In the genomic region with DNA sequence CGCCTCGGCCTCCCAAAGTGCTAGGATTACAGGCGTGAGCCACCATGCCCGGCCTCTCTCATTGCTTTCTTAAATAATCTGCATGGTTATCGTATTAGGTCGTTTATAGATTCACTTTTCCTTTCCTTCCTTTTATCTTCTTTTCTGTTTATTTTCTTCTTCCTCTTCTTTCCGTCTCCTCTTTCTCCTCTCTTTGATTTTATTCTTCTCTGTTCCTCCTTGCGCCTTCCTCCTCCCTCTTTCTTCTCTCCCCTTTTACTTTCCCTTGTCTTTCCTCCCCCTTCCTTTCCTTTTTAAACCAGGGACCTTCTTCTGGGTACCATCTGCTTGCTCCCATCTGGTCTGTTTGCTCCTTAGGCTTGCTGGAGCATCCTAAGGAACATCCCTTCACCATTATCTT, we compare ENCODE assay signal across 25 cellular contexts. TPM values are rescaled to one million over a fixed set of nuclear protein-coding genes. Genes with fewer than 3 reads are reported as not detected.
DNase-seq lines count a peak whose midpoint lies in the region; ATAC-seq, FAIRE-seq and TF ChIP-seq lines count a peak whose summit lies in the region.
"Had no signal": no experiment of that assay in that cellular context is flagged by ENCODE, and none has a peak within 500 bp of the region (broad histone marks: within the 10 kb centered on the region; RNA-seq: fewer than 3 reads in every experiment).

No MANE protein-coding gene starts in this region.

- no peaks in the 10 kb centered on the region for H3K9me3 Mint-ChIP-seq in CD8-positive, alpha-beta T cell
- no peaks in the 10 kb centered on the region for H3K9me3 Mint-ChIP-seq in activated T-helper 1 cell treated with anti-CD3 and anti-CD28 coated beads, Interleukin-12 subunit alpha, Interleukin-12 subunit beta, Interleukin-2, Interleukin-4 antibody, amounts not matched to agents 30 ng/mL and 10 ng/mL and 1 ng/mL, durations not matched to agents 14 hours and 24 hours and 36 hours
- H3K9me3 Mint-ChIP-seq in mesothelial cell of epicardium = no peaks in the 10 kb centered on the region
- H3K9me3 Mint-ChIP-seq: CD4-positive, alpha-beta memory T cell had no signal

- H3K9me2 ChIP-seq in MM.1S (replicated peaks; ENCODE audit: insufficient read depth, low read length) = no peaks in the 10 kb centered on the region

- H3K27ac ChIP-seq in CD8-positive, alpha-beta T cell (ENCODE audit: low read depth, low read length) = no peak overlapping the region
- H3K27ac ChIP-seq in MM.1S (ENCODE audit: low read length) = no peak overlapping the region
- H3K27ac ChIP-seq: 22Rv1; BLaER1 treated with 17β-estradiol and CSF1 and Interleukin-3, amounts not matched to agents 10 nM and 100 nM; GM23248; PC-9; SK-N-MC had no signal

- TF ChIP-seq CTCF in CD8-positive, alpha-beta T cell (IDR thresholded peaks at IDR 0.05) = no peak
- TF ChIP-seq CTCF in mesothelial cell of epicardium (IDR thresholded peaks at IDR 0.05; ENCODE audit: unreplicated experiment) = no peak
- no peak for TF ChIP-seq CTCF in MM.1S (IDR thresholded peaks at IDR 0.05; ENCODE audit: low read length)

- intact Hi-C loops in CD8-positive, alpha-beta T cell (cut with DNase I, micrococcal nuclease) = no loop called here
- intact Hi-C loops in activated T-helper 1 cell treated with anti-CD3 and anti-CD28 coated beads, Interleukin-12 subunit alpha, Interleukin-12 subunit beta, Interleukin-2, Interleukin-4 antibody, amounts not matched to agents 30 ng/mL and 10 ng/mL and 1 ng/mL, durations not matched to agents 14 hours and 24 hours and 36 hours (cut with micrococcal nuclease) = no loop called here

- peaks cover 38% of the 10 kb centered on the region for H3K4me1 Mint-ChIP-seq in CD8-positive, alpha-beta T cell (ENCODE audit: low read depth)
- H3K4me1 Mint-ChIP-seq in activated T-helper 1 cell treated with anti-CD3 and anti-CD28 coated beads, Interleukin-12 subunit alpha, Interleukin-12 subunit beta, Interleukin-2, Interleukin-4 antibody, amounts not matched to agents 30 ng/mL and 10 ng/mL and 1 ng/mL, durations not matched to agents 14 hours and 24 hours and 36 hours (ENCODE audit: low read depth) = no peaks in the 10 kb centered on the region
- H3K4me1 Mint-ChIP-seq in mesothelial cell of epicardium = no peaks in the 10 kb centered on the region

- H3F3A ChIP-seq in MM.1S (ENCODE audit: insufficient read depth, low read length) = no peaks in the 10 kb centered on the region

- peaks cover 10% of the 10 kb centered on the region for H3K36me3 ChIP-seq in CD8-positive, alpha-beta T cell (ENCODE audit: insufficient read depth, low read length)
- peaks cover 4% of the 10 kb centered on the region for H3K36me3 ChIP-seq in MM.1S (replicated peaks; ENCODE audit: insufficient read depth, low read length)

- no peaks in the 10 kb centered on the region for H3K27me3 Mint-ChIP-seq in CD8-positive, alpha-beta T cell (ENCODE audit: low read depth)
- H3K27me3 Mint-ChIP-seq in activated T-helper 1 cell treated with anti-CD3 and anti-CD28 coated beads, Interleukin-12 subunit alpha, Interleukin-12 subunit beta, Interleukin-2, Interleukin-4 antibody, amounts not matched to agents 30 ng/mL and 10 ng/mL and 1 ng/mL, durations not matched to agents 14 hours and 24 hours and 36 hours (ENCODE audit: insufficient read depth) = no peaks in the 10 kb centered on the region
- no peaks in the 10 kb centered on the region for H3K27me3 Mint-ChIP-seq in mesothelial cell of epicardium (ENCODE audit: low read depth)
- H3K27me3 Mint-ChIP-seq: CD4-positive, alpha-beta memory T cell had no signal

- H3K27ac Mint-ChIP-seq in CD8-positive, alpha-beta T cell = peak overlapping the region; percentile 45
- peak overlapping the region; percentile 65 for H3K27ac Mint-ChIP-seq in activated T-helper 1 cell treated with anti-CD3 and anti-CD28 coated beads, Interleukin-12 subunit alpha, Interleukin-12 subunit beta, Interleukin-2, Interleukin-4 antibody, amounts not matched to agents 30 ng/mL and 10 ng/mL and 1 ng/mL, durations not matched to agents 14 hours and 24 hours and 36 hours
- H3K27ac Mint-ChIP-seq in mesothelial cell of epicardium = peak overlapping the region; percentile 23

- DNase-seq in NCI-H2171 treated with DMSO at 0.1 percent for 48 hours (lab: John Stamatoyannopoulos, UW) (peak; percentile 37), NCI-H2171 (lab: John Stamatoyannopoulos, UW) (no peak), mesothelial cell of epicardium (ENCODE audit: low spot score in 2 of 2, unreplicated experiment in 2 of 2) (no peak), GM19239 (ENCODE audit: insufficient read length, low spot score) (no peak), MM.1S (no peak)
- DNase-seq in CD8-positive, alpha-beta T cell = no peak
- DNase-seq in activated T-helper 1 cell treated with anti-CD3 and anti-CD28 coated beads, Interleukin-12 subunit alpha, Interleukin-12 subunit beta, Interleukin-2, Interleukin-4 antibody, amounts not matched to agents 30 ng/mL and 10 ng/mL and 1 ng/mL, durations not matched to agents 14 hours and 24 hours and 36 hours (ENCODE audit: low spot score) = no peak
- DNase-seq: CD4-positive, alpha-beta memory T cell; DMS153; GM23248; HCEC 1CT; KG1; NCI-H1105; NCI-H146; NCI-H2081 treated with DMSO at 0.1 percent for 48 hours; NCI-H69; PC-9; RPMI8226; SHP77 treated with DMSO at 0.1 percent for 48 hours had no signal

- H4K20me1 ChIP-seq in MM.1S (ENCODE audit: insufficient read depth, low read length) = no peaks in the 10 kb centered on the region

- FAIRE-seq in GM19239 (lab: Jason Lieb, UNC) = no peak
- FAIRE-seq: GM12891, HTR-8/SVneo had no signal

- H3K79me2 ChIP-seq in MM.1S (ENCODE audit: low read length) = peaks cover 56% of the 10 kb centered on the region

- H3K4me3 Mint-ChIP-seq in CD8-positive, alpha-beta T cell = no peak overlapping the region
- H3K4me3 Mint-ChIP-seq in activated T-helper 1 cell treated with anti-CD3 and anti-CD28 coated beads, Interleukin-12 subunit alpha, Interleukin-12 subunit beta, Interleukin-2, Interleukin-4 antibody, amounts not matched to agents 30 ng/mL and 10 ng/mL and 1 ng/mL, durations not matched to agents 14 hours and 24 hours and 36 hours = no peak overlapping the region
- H3K4me3 Mint-ChIP-seq in mesothelial cell of epicardium = no peak overlapping the region

- H3K9me3 ChIP-seq in CD8-positive, alpha-beta T cell (ENCODE audit: low read length) = no peaks in the 10 kb centered on the region
- no peaks in the 10 kb centered on the region for H3K9me3 ChIP-seq in MM.1S (replicated peaks; ENCODE audit: insufficient read depth, low read length)
- H3K9me3 ChIP-seq: BLaER1 treated with 17β-estradiol and CSF1 and Interleukin-3, amounts not matched to agents 10 nM and 100 nM had no signal

- no peak for ATAC-seq in CD8-positive, alpha-beta T cell
- ATAC-seq in SK-N-SH treated with all-trans-retinoic acid at 6 μM for 48 hours = no peak

- no peak overlapping the region for H3K9ac ChIP-seq in MM.1S (ENCODE audit: low read length)
- H3K9ac ChIP-seq: BLaER1 treated with 17β-estradiol and CSF1 and Interleukin-3, amounts not matched to agents 10 nM and 100 nM; GM23248 had no signal

- no peak overlapping the region for H3K4me2 ChIP-seq in MM.1S (ENCODE audit: low read depth, low read length)
- H3K4me2 ChIP-seq: BLaER1 treated with 17β-estradiol and CSF1 and Interleukin-3, amounts not matched to agents 10 nM and 100 nM; PC-9 had no signal

- POLR2A ChIA-PET in CD8-positive, alpha-beta T cell (lab: Charles Lee) = interaction anchor here (0.6 kb wide), 1 partner anchor 1478 kb away, joined by 3 read pairs; no protein-coding TSS in a partner anchor

- no peak overlapping the region for H2AFZ ChIP-seq in MM.1S (ENCODE audit: low read length)
- H2AFZ ChIP-seq: GM23248, PC-9 had no signal

- no peaks in the 10 kb centered on the region for H3K4me1 ChIP-seq in CD8-positive, alpha-beta T cell (ENCODE audit: insufficient read depth, low read length)
- H3K4me1 ChIP-seq in MM.1S (ENCODE audit: low read length) = no peaks in the 10 kb centered on the region

- H3K27me3 ChIP-seq in CD8-positive, alpha-beta T cell (ENCODE audit: insufficient read depth, low read length) = no peaks in the 10 kb centered on the region
- no peaks in the 10 kb centered on the region for H3K27me3 ChIP-seq in MM.1S (replicated peaks; ENCODE audit: insufficient read depth, low read length)
- H3K27me3 ChIP-seq: BLaER1 treated with 17β-estradiol and CSF1 and Interleukin-3, amounts not matched to agents 10 nM and 100 nM had no signal

- CTCF ChIA-PET in CD8-positive, alpha-beta T cell (lab: Charles Lee) = no interaction called here

- peaks cover 77% of the 10 kb centered on the region for H3K36me3 Mint-ChIP-seq in CD8-positive, alpha-beta T cell
- H3K36me3 Mint-ChIP-seq in activated T-helper 1 cell treated with anti-CD3 and anti-CD28 coated beads, Interleukin-12 subunit alpha, Interleukin-12 subunit beta, Interleukin-2, Interleukin-4 antibody, amounts not matched to agents 30 ng/mL and 10 ng/mL and 1 ng/mL, durations not matched to agents 14 hours and 24 hours and 36 hours (ENCODE audit: low read depth) = peaks cover 35% of the 10 kb centered on the region
- H3K36me3 Mint-ChIP-seq in mesothelial cell of epicardium = peaks cover 51% of the 10 kb centered on the region

- no peak overlapping the region for H3K4me3 ChIP-seq in CD8-positive, alpha-beta T cell (ENCODE audit: low read depth, low read length)
- no peak overlapping the region for H3K4me3 ChIP-seq in MM.1S (ENCODE audit: low read length)
- H3K4me3 ChIP-seq: BLaER1 treated with 17β-estradiol and CSF1 and Interleukin-3, amounts not matched to agents 10 nM and 100 nM; GM23248; PC-9; SK-N-MC had no signal

TF ChIP-seq in SK-N-SH treated with all-trans-retinoic acid at 6 μM for 48 hours, 23 proteins besides CTCF, POLR2A, EP300 and RAD21 (continues in another document):
- no peak for TF ChIP-seq SNAI2 (CRISPR knock-in tag; IDR thresholded peaks at IDR 0.05)
- no peak for TF ChIP-seq ESRRG (CRISPR knock-in tag; IDR thresholded peaks at IDR 0.05)
- no peak for TF ChIP-seq ISL1 (CRISPR knock-in tag; IDR thresholded peaks at IDR 0.05)
- TF ChIP-seq GLIS3 (CRISPR knock-in tag; IDR thresholded peaks at IDR 0.05) = no peak

RNA-seq across cellular contexts. Expression of gene MLLT10, which starts 18.6 kb away (rescaled TPM):
- total RNA-seq in CD8-positive, alpha-beta T cell = 10 to 100 TPM; 36.7 to 41.0 TPM
- total RNA-seq in activated T-helper 1 cell treated with anti-CD3 and anti-CD28 coated beads, Interleukin-12 subunit alpha, Interleukin-12 subunit beta, Interleukin-2, Interleukin-4 antibody, amounts not matched to agents 30 ng/mL and 10 ng/mL and 1 ng/mL, durations not matched to agents 14 hours and 24 hours and 36 hours = 40.9 and 43.1 TPM in 2 replicates
- total RNA-seq in mesothelial cell of epicardium = 56.1 to 64.4 TPM (median 62.5 TPM) in 3 replicates

RNA-seq across cellular contexts. Expression of gene SKIDA1, which starts 27.2 kb away (rescaled TPM):
- total RNA-seq in CD8-positive, alpha-beta T cell = not detected
- 0.05 and 0.15 TPM in 2 replicates for total RNA-seq in activated T-helper 1 cell treated with anti-CD3 and anti-CD28 coated beads, Interleukin-12 subunit alpha, Interleukin-12 subunit beta, Interleukin-2, Interleukin-4 antibody, amounts not matched to agents 30 ng/mL and 10 ng/mL and 1 ng/mL, durations not matched to agents 14 hours and 24 hours and 36 hours
- 9.7 to 10.4 TPM (median 9.7 TPM) in 3 replicates for total RNA-seq in mesothelial cell of epicardium
- total RNA-seq: GM23248 had no signal
